Comparison of ENCODE assay signal across 23 cellular contexts in genomic region chr1:213464786-213465460, GRCh38.
DNase-seq lines count a peak whose midpoint lies in the region; ATAC-seq and TF ChIP-seq lines count a peak whose summit lies in the region.
"Had no signal": no experiment of that assay in that cellular context is flagged by ENCODE, and none has a peak within 500 bp of the region (broad histone marks: within the 10 kb centered on the region; RNA-seq: fewer than 3 reads in every experiment).

No MANE protein-coding gene starts in this region.

- H3K4me3 Mint-ChIP-seq in MCF 10A (ENCODE audit: unreplicated experiment), result no peak overlapping the region
- no peak overlapping the region for H3K4me3 Mint-ChIP-seq in stimulated activated naive B cell treated with anti-CD40 and anti-IgM and Interleukin-4, amounts not matched to agents 10 μg/mL and 1 μg/mL and 100 μg/mL, for 72 hours
- H3K4me3 Mint-ChIP-seq: IgD-negative memory B cell had no signal

- POLR2A ChIA-PET in MCF 10A (lab: Yijun Ruan, JAX), result interaction anchor here (1.4 kb wide), 1 partner anchor 19 kb away, joined by 3 read pairs; no protein-coding TSS in a partner anchor

- no peaks in the 10 kb centered on the region for H3K36me3 Mint-ChIP-seq in MCF 10A (ENCODE audit: insufficient read depth, unreplicated experiment)
- H3K36me3 Mint-ChIP-seq in stimulated activated naive B cell treated with anti-CD40 and anti-IgM and Interleukin-4, amounts not matched to agents 10 μg/mL and 1 μg/mL and 100 μg/mL, for 72 hours, result no peaks in the 10 kb centered on the region

- no peak for TF ChIP-seq CTCF in MCF 10A (IDR thresholded peaks at IDR 0.05; ENCODE audit: unreplicated experiment)
- no peak for TF ChIP-seq CTCF in breast epithelium (IDR thresholded peaks at IDR 0.05)
- TF ChIP-seq CTCF in foreskin keratinocyte (conservative IDR thresholded peaks at IDR 0.05), result no peak

- peaks cover 24% of the 10 kb centered on the region for H3K27me3 Mint-ChIP-seq in MCF 10A (ENCODE audit: insufficient read depth, unreplicated experiment)
- H3K27me3 Mint-ChIP-seq in stimulated activated naive B cell treated with anti-CD40 and anti-IgM and Interleukin-4, amounts not matched to agents 10 μg/mL and 1 μg/mL and 100 μg/mL, for 72 hours, result peaks cover 0 to 7% of the 10 kb centered on the region in 2 donors

- BruUV-seq in MCF 10A (replicated peaks; lab: Mats Ljungman, UMichigan), result no TSS peak

- peak overlapping the region; percentile 29 for H3K27ac Mint-ChIP-seq in MCF 10A (ENCODE audit: low read depth, unreplicated experiment)
- no peak overlapping the region for H3K27ac Mint-ChIP-seq in stimulated activated naive B cell treated with anti-CD40 and anti-IgM and Interleukin-4, amounts not matched to agents 10 μg/mL and 1 μg/mL and 100 μg/mL, for 72 hours
- H3K27ac Mint-ChIP-seq: IgD-negative memory B cell had no signal

- H3K4me3 ChIP-seq in breast epithelium, result no peak overlapping the region
- H3K4me3 ChIP-seq: GM23248 had no signal

- CTCF ChIA-PET in MCF 10A (lab: Yijun Ruan, JAX), result interaction anchor here (0.5 to 0.8 kb wide), 2 partner anchors 57 to 373 kb away, joined by 3 read pairs; no protein-coding TSS in a partner anchor

- no peaks in the 10 kb centered on the region for H3K36me3 ChIP-seq in breast epithelium

- intact Hi-C loops in MCF 10A (cut with micrococcal nuclease) (no loop called here), breast epithelium (cut with DNase I; ENCODE audit: low total_unique reads) (no loop called here)

- DNase-seq in MCF 10A (ENCODE audit: unreplicated experiment), result peak; percentile 24
- DNase-seq in breast epithelium (ENCODE audit: low spot score in 2 of 2), result no peak
- DNase-seq in RKO (ENCODE audit: low spot score), result peak; percentile 22
- peak; percentile 90 to 97 for DNase-seq in foreskin keratinocyte
- no peak for DNase-seq in stimulated activated naive B cell treated with anti-CD40 and anti-IgM and Interleukin-4, amounts not matched to agents 10 μg/mL and 1 μg/mL and 100 μg/mL, for 72 hours
- DNase-seq in HUDEP-2 (lab: John Stamatoyannopoulos, UW; ENCODE audit: unreplicated experiment in 76 of 76), result no peak
- no peak for DNase-seq in SHP77 (lab: John Stamatoyannopoulos, UW)
- DNase-seq: AML-193, DMS79, GM23248, HCEC 1CT, Karpas-422, NCI-H1105 treated with DMSO at 0.1 percent for 48 hours, NCI-H1694, NCI-H2227 treated with DMSO at 0.1 percent for 48 hours, NCI-H524 treated with DMSO at 0.1 percent for 48 hours, SHP77 treated with DMSO at 0.1 percent for 48 hours, SK-N-SH had no signal

- H3K9me3 ChIP-seq in breast epithelium, result peaks cover 0 to 3% of the 10 kb centered on the region in 2 donors
- H3K9me3 ChIP-seq: SK-N-SH had no signal

- H3K4me1 ChIP-seq in breast epithelium (no peaks in the 10 kb centered on the region), foreskin keratinocyte (peaks cover 9% of the 10 kb centered on the region)

- H3K27me3 ChIP-seq in breast epithelium (no peaks in the 10 kb centered on the region), foreskin keratinocyte (no peaks in the 10 kb centered on the region)

- ATAC-seq in foreskin keratinocyte (peak; percentile 97), HG03135 (IDR thresholded peaks at IDR 0.05; ENCODE audit: unreplicated experiment) (no peak)
- ATAC-seq in stimulated activated naive B cell treated with anti-CD40 and anti-IgM and Interleukin-4, amounts not matched to agents 10 μg/mL and 1 μg/mL and 100 μg/mL, for 72 hours (replicated peaks), result peak; percentile 23 to 44

- no peaks in the 10 kb centered on the region for H3K4me1 Mint-ChIP-seq in MCF 10A (ENCODE audit: insufficient read depth, unreplicated experiment)
- no peaks in the 10 kb centered on the region for H3K4me1 Mint-ChIP-seq in stimulated activated naive B cell treated with anti-CD40 and anti-IgM and Interleukin-4, amounts not matched to agents 10 μg/mL and 1 μg/mL and 100 μg/mL, for 72 hours
- H3K4me1 Mint-ChIP-seq: IgD-negative memory B cell had no signal

- H3K27ac ChIP-seq in breast epithelium (no peak overlapping the region), foreskin keratinocyte (peak overlapping the region; percentile 64)
- H3K27ac ChIP-seq: 22Rv1, C4-2B, GM23248, HL-60 had no signal

- TF ChIP-seq POLR2A in breast epithelium (IDR thresholded peaks at IDR 0.05), result no peak

- no peaks in the 10 kb centered on the region for H3K9me3 Mint-ChIP-seq in MCF 10A (ENCODE audit: unreplicated experiment)
- H3K9me3 Mint-ChIP-seq in stimulated activated naive B cell treated with anti-CD40 and anti-IgM and Interleukin-4, amounts not matched to agents 10 μg/mL and 1 μg/mL and 100 μg/mL, for 72 hours, result peaks cover 0 to 4% of the 10 kb centered on the region in 2 donors

Comparison
In these comparisons a context has a peak if more than half of its experiments do, and no peak if none do; other contexts are left out.
1. DNase-seq: peak in MCF 10A (single experiment), RKO (single experiment) and foreskin keratinocyte (2 of 2); none in breast epithelium (0 of 2), stimulated activated naive B cell treated with anti-CD40 and anti-IgM and Interleukin-4, amounts not matched to agents 10 μg/mL and 1 μg/mL and 100 μg/mL, for 72 hours (single experiment), HUDEP-2 (0 of 76) and SHP77 (0 of 2).